8 cellular contexts compared by ENCODE assay signal in genomic region chr3:46845860-46846623, GRCh38. TPM values are rescaled to one million over a fixed set of nuclear protein-coding genes. Genes with fewer than 3 reads are reported as not detected.
A peak's percentile ranks its signal among the peaks of the same experiment; 100 is the strongest.
DNase-seq lines count a peak whose midpoint lies in the region; ATAC-seq and TF ChIP-seq lines count a peak whose summit lies in the region.

No MANE protein-coding gene starts in this region.

- peak; percentile 91 for DNase-seq in Right ventricle myocardium inferior (ENCODE audit: missing footprints)
- no peak for DNase-seq in cardiac septum (ENCODE audit: low spot score)
- peak; percentile 67 for DNase-seq in activated effector memory CD4-positive, alpha-beta T cell treated with Interleukin-2 at 50 U/mL for 16 hours
- peak; percentile 66 to 90 for DNase-seq in foreskin fibroblast
- peak; percentile 70 for DNase-seq in neuronal stem cell (ENCODE audit: low spot score)
- peak; percentile 53 for DNase-seq in stromal cell of bone marrow (ENCODE audit: low read depth)

- H3K79me1 ChIP-seq in neuronal stem cell (ENCODE audit: low read depth, low read length) = no peaks in the 10 kb centered on the region

- no CpG with 5 or more reads among the region's 53 CpGs for WGBS in neuronal stem cell (ENCODE audit: extremely low coverage in 2 of 2, insufficient read length in 2 of 2, insufficient replicate concordance in 1 of 2), 2 donors

- H3K23ac ChIP-seq in neuronal stem cell (ENCODE audit: low read depth, low read length, poor library complexity) = peak overlapping the region; percentile 80

- peak overlapping the region; percentile 93 for H3K4ac ChIP-seq in neuronal stem cell (ENCODE audit: low read length)

- TF ChIP-seq CTCF in foreskin fibroblast (IDR thresholded peaks at IDR 0.05; ENCODE audit: low read depth, low read length) = no peak

- H2BK12ac ChIP-seq in neuronal stem cell (ENCODE audit: low read length) = peak overlapping the region; percentile 33

- no peaks in the 10 kb centered on the region for H3K27me3 ChIP-seq in neuronal stem cell (ENCODE audit: control insufficient read depth in 3 of 3, insufficient read depth in 3 of 3, low read depth in 1 of 3, low read length in 3 of 3)

- peak overlapping the region; percentile 90 for H3K9ac ChIP-seq in neuronal stem cell (ENCODE audit: low read depth, low read length, poor library complexity)

- H3K4me2 ChIP-seq in neuronal stem cell (ENCODE audit: insufficient read depth, low read length, poor library complexity, severe bottlenecking) = peak overlapping the region; percentile 45

- peak overlapping the region; percentile 86 for H2AK5ac ChIP-seq in neuronal stem cell (ENCODE audit: low read depth, low read length)

- H3K9me3 ChIP-seq in neuronal stem cell (replicated peaks in 1 of 2; ENCODE audit: control insufficient read depth in 2 of 2, insufficient read depth in 1 of 2, low read depth in 1 of 2, low read length in 2 of 2) = peaks cover 0 to 4% of the 10 kb centered on the region in 2 donors

- H2BK5ac ChIP-seq in neuronal stem cell (ENCODE audit: low read length) = peak overlapping the region; percentile 33

- H2BK15ac ChIP-seq in neuronal stem cell (ENCODE audit: low read length) = peak overlapping the region; percentile 93

- H2AFZ ChIP-seq in neuronal stem cell (ENCODE audit: low read length) = peak overlapping the region; percentile 51

- intact Hi-C loops in Right ventricle myocardium inferior (cut with DNase I) (loop anchor here (5.0 kb wide), 1 partner anchor 139 kb away; no protein-coding TSS in a partner anchor), cardiac septum (cut with DNase I) (no loop called here)

- peak overlapping the region; percentile 95 for H4K91ac ChIP-seq in neuronal stem cell (ENCODE audit: low read depth, low read length, poor library complexity)

- peak overlapping the region; percentile 77 for H4K8ac ChIP-seq in neuronal stem cell (ENCODE audit: low read depth, low read length)

- H2BK120ac ChIP-seq in neuronal stem cell (ENCODE audit: low read depth, low read length) = peak overlapping the region; percentile 95

- H3K27ac ChIP-seq in neuronal stem cell (replicated peaks; ENCODE audit: low read length) = peak overlapping the region; percentile 75

- H3K36me3 ChIP-seq in neuronal stem cell (replicated peaks in 1 of 2; ENCODE audit: control insufficient read depth in 2 of 2, insufficient read depth in 2 of 2, low read length in 2 of 2) = no peaks in the 10 kb centered on the region

- peaks cover 3 to 33% of the 10 kb centered on the region in 2 donors for H3K4me1 ChIP-seq in neuronal stem cell (ENCODE audit: control insufficient read depth in 2 of 2, insufficient read depth in 1 of 2, low read depth in 1 of 2, low read length in 2 of 2)

- peak overlapping the region; percentile 42 to 51 for H3K4me3 ChIP-seq in foreskin fibroblast (ENCODE audit: low read depth in 1 of 2, low read length in 2 of 2)
- H3K4me3 ChIP-seq in neuronal stem cell (ENCODE audit: low read length in 2 of 2) = peak overlapping the region in 1 of 2 donors; percentile 72

- H3K18ac ChIP-seq in neuronal stem cell (ENCODE audit: low read length) = peak overlapping the region; percentile 96

- peak overlapping the region; percentile 14 for H3K14ac ChIP-seq in neuronal stem cell (ENCODE audit: low read length)

- peak; percentile 68 for ATAC-seq in Right ventricle myocardium inferior
- ATAC-seq in HG03095 (IDR thresholded peaks at IDR 0.05; ENCODE audit: unreplicated experiment) = peak; percentile 63

TF ChIP-seq in PFSK-1, 5 proteins besides CTCF, POLR2A, EP300 and RAD21:
- TF ChIP-seq FOXP2 (optimal IDR thresholded peaks at IDR 0.05; ENCODE audit: borderline replicate concordance, extremely low read depth, extremely low read length, insufficient read depth) (peak; percentile 26), POLR2AphosphoS5 (IDR thresholded peaks at IDR 0.05; ENCODE audit: low read depth, low read length) (no peak)

RNA-seq across cellular contexts. Expression of gene MYL3, which starts 17.2 kb away (rescaled TPM):
- 11,437 TPM for total RNA-seq in Right ventricle myocardium inferior
- 3,804 TPM for total RNA-seq in cardiac septum
- not detected for polyA plus RNA-seq in PFSK-1 (2012; ENCODE audit: insufficient read length, low read depth)
- 0.26 TPM for polyA plus RNA-seq in neuronal stem cell (2013, experiment 1 of 2)
- 0.25 TPM for polyA plus RNA-seq in neuronal stem cell (2013, experiment 2 of 2)

RNA-seq across cellular contexts. Expression of gene PTH1R, which starts 31.5 kb away (rescaled TPM):
- total RNA-seq in Right ventricle myocardium inferior (12.7 TPM), cardiac septum (5.4 TPM)
- polyA plus RNA-seq in PFSK-1 (2012; ENCODE audit: insufficient read length, low read depth) = 0.34 TPM
- 2.2 TPM for polyA plus RNA-seq in neuronal stem cell (2013, experiment 1 of 2)
- polyA plus RNA-seq in neuronal stem cell (2013, experiment 2 of 2) = 2.6 TPM
